Comparison of ENCODE assay signal across 5 cellular contexts in genomic region chr11:45219411-45219810, GRCh38.
"Had no signal": no experiment of that assay in that cellular context is flagged by ENCODE, and none has a peak within 500 bp of the region (broad histone marks: within the 10 kb centered on the region; RNA-seq: fewer than 3 reads in every experiment).

No MANE protein-coding gene starts in this region.

- ATAC-seq: GM23338, HCT116 had no signal

- DNase-seq: HFFc6, IMR-90 had no signal

- H3K4me1 ChIP-seq: HAP-1 had no signal

- H3K36me3 ChIP-seq: HAP-1 had no signal

- H3K4me3 ChIP-seq: GM23338, HAP-1 had no signal

- H3K9me3 ChIP-seq: HAP-1 had no signal
